In genomic region chr15:99706557-99707303, GRCh38 we compare ENCODE assay signal across 10 cellular contexts. TPM values are rescaled to one million over a fixed set of nuclear protein-coding genes. Genes with fewer than 3 reads are reported as not detected.
DNase-seq lines count a peak whose midpoint lies in the region; ATAC-seq, FAIRE-seq and TF ChIP-seq lines count a peak whose summit lies in the region.
"Had no signal": no experiment of that assay in that cellular context is flagged by ENCODE, and none has a peak within 500 bp of the region (broad histone marks: within the 10 kb centered on the region; RNA-seq: fewer than 3 reads in every experiment).

No MANE protein-coding gene starts in this region.

- BruUV-seq in IMR-90 (replicated peaks; lab: Mats Ljungman, UMichigan) = no TSS peak

- H3K4me3 Mint-ChIP-seq in activated naive CD8-positive, alpha-beta T cell treated with anti-CD3 and anti-CD28 coated beads, Interleukin-2, amount 10 ng/mL, durations not matched to agents 7 days and 5 days = peak overlapping the region; percentile 64

- H3K4me3 ChIP-seq in BLaER1 = no peak overlapping the region
- H3K4me3 ChIP-seq in IMR-90 (ENCODE audit: insufficient read depth, low read depth, low read length) = no peak overlapping the region
- peak overlapping the region; percentile 11 for H3K4me3 ChIP-seq in osteoblast (ENCODE audit: insufficient read depth, low read length)
- H3K4me3 ChIP-seq in kidney (ENCODE audit: low read length in 2 of 2) = no peak overlapping the region
- H3K4me3 ChIP-seq: hepatocyte had no signal

- H2BK120ac ChIP-seq in IMR-90 (ENCODE audit: low read depth, low read length) = no peak overlapping the region

- DNase-seq in IMR-90 (no peak), osteoblast (ENCODE audit: insufficient read length, low spot score, missing footprints) (no peak), kidney (no peak), CD1c-positive myeloid dendritic cell (ENCODE audit: extremely low spot score) (no peak), NCI-H1417 (lab: John Stamatoyannopoulos, UW) (no peak), NCI-H748 (lab: John Stamatoyannopoulos, UW; ENCODE audit: unreplicated experiment) (no peak)
- no peak for DNase-seq in activated naive CD8-positive, alpha-beta T cell treated with anti-CD3 and anti-CD28 coated beads, Interleukin-2, amount 10 ng/mL, durations not matched to agents 7 days and 5 days

- H3K9ac ChIP-seq in BLaER1 (peak overlapping the region; percentile 23; the same call in 1 of the 2 replicates), IMR-90 (ENCODE audit: low read depth, low read length) (no peak overlapping the region), kidney (ENCODE audit: low read length in 2 of 2) (no peak overlapping the region)

- H2BK15ac ChIP-seq in IMR-90 (ENCODE audit: low read depth, low read length) = no peak overlapping the region

- H3K56ac ChIP-seq in IMR-90 (ENCODE audit: extremely low read depth, insufficient read depth, low read length) = no peak overlapping the region

- peaks cover 38% of the 10 kb centered on the region for H3K4me1 Mint-ChIP-seq in activated naive CD8-positive, alpha-beta T cell treated with anti-CD3 and anti-CD28 coated beads, Interleukin-2, amount 10 ng/mL, durations not matched to agents 7 days and 5 days

- 0 out of 2 replicates have a peak overlapping the region, but pooled peaks have one; percentile 10 for H3K23ac ChIP-seq in IMR-90 (ENCODE audit: low read depth, low read length)

- in situ Hi-C loops in IMR-90 (cut with MboI; ENCODE audit: low sequenced_read_pairs) = loop anchor here (5.0 kb wide), 1 partner anchor 424 kb away; no protein-coding TSS in a partner anchor

- no peak for FAIRE-seq in kidney (lab: Jason Lieb, UNC)
- FAIRE-seq: HTR-8/SVneo had no signal

- H2BK20ac ChIP-seq in IMR-90 (ENCODE audit: low read depth, low read length) = no peak overlapping the region

- no peaks in the 10 kb centered on the region for H3K9me3 Mint-ChIP-seq in activated naive CD8-positive, alpha-beta T cell treated with anti-CD3 and anti-CD28 coated beads, Interleukin-2, amount 10 ng/mL, durations not matched to agents 7 days and 5 days

- no peak overlapping the region for H2BK5ac ChIP-seq in IMR-90 (ENCODE audit: low read depth, low read length, poor library complexity, severe bottlenecking)

- H3K27me3 Mint-ChIP-seq in activated naive CD8-positive, alpha-beta T cell treated with anti-CD3 and anti-CD28 coated beads, Interleukin-2, amount 10 ng/mL, durations not matched to agents 7 days and 5 days = no peaks in the 10 kb centered on the region

- ATAC-seq in IMR-90 (ENCODE audit: low read depth) = no peak
- ATAC-seq in activated naive CD8-positive, alpha-beta T cell treated with anti-CD3 and anti-CD28 coated beads, Interleukin-2, amount 10 ng/mL, durations not matched to agents 7 days and 5 days (ENCODE audit: low read depth) = peak; percentile 64

- peak overlapping the region; percentile 55 for H3K27ac Mint-ChIP-seq in activated naive CD8-positive, alpha-beta T cell treated with anti-CD3 and anti-CD28 coated beads, Interleukin-2, amount 10 ng/mL, durations not matched to agents 7 days and 5 days

- H4K5ac ChIP-seq in IMR-90 (ENCODE audit: low read depth, low read length) = no peak overlapping the region; the same call in 1 of the 2 replicates

- no CpG with 5 or more reads among the region's 10 CpGs for whole genome bisulfite sequencing in IMR-90 (ENCODE audit: extremely low coverage in 2 of 2, insufficient read length in 1 of 2), 2 experiments

- POLR2A ChIA-PET in IMR-90 (lab: Charles Lee; ENCODE audit: unreplicated experiment) = no interaction called here
- POLR2A ChIA-PET in activated naive CD8-positive, alpha-beta T cell treated with anti-CD3 and anti-CD28 coated beads, Interleukin-2, amount 10 ng/mL, durations not matched to agents 7 days and 5 days (lab: Charles Lee) = interaction anchor here (0.6 to 1.5 kb wide), 2 partner anchors 27 to 140 kb away, joined by 3 to 4 read pairs; partner anchors contain the start of gene LYSMD4

- H3K4me1 ChIP-seq in BLaER1 (peaks cover 95% of the 10 kb centered on the region), IMR-90 (ENCODE audit: control insufficient read depth, insufficient read depth, low read length) (peaks cover 15% of the 10 kb centered on the region), osteoblast (ENCODE audit: insufficient read depth, low read length) (peaks cover 42% of the 10 kb centered on the region), kidney (ENCODE audit: control insufficient read depth in 1 of 2, insufficient read depth in 1 of 2, low read depth in 1 of 2, low read length in 2 of 2) (peaks cover 14 to 22% of the 10 kb centered on the region in 2 donors)

- peaks cover 3% of the 10 kb centered on the region for H3K79me2 ChIP-seq in osteoblast (ENCODE audit: insufficient read depth, low read length)
- H3K79me2 ChIP-seq: hepatocyte had no signal

- peak overlapping the region; percentile 1; the same call in 1 of the 2 replicates for H4K91ac ChIP-seq in IMR-90 (ENCODE audit: insufficient read depth, low read depth, low read length)

- no peak overlapping the region for H2AK9ac ChIP-seq in IMR-90 (replicated peaks; ENCODE audit: low read depth, low read length, poor library complexity)

- H4K20me1 ChIP-seq in BLaER1 (peaks cover 31% of the 10 kb centered on the region), IMR-90 (ENCODE audit: insufficient read depth, low read length) (peaks cover 6% of the 10 kb centered on the region; the same call in 1 of the 2 replicates), osteoblast (ENCODE audit: insufficient read depth, low read length) (peaks cover 2% of the 10 kb centered on the region)

- intact Hi-C loops in IMR-90 (cut with micrococcal nuclease) = no loop called here
- intact Hi-C loops in kidney (cut with DNase I) = loop anchor here (5.0 kb wide), 1 partner anchor 419 kb away; no protein-coding TSS in a partner anchor

- no peak overlapping the region; a peak in 1 of 4 replicates for H4K8ac ChIP-seq in IMR-90 (ENCODE audit: low read depth in 2 of 2, low read length in 2 of 2)

- dilution Hi-C loops in IMR-90 (cut with HindIII; ENCODE audit: low sequenced_read_pairs, unreplicated experiment) = no loop called here

- peaks cover 12% of the 10 kb centered on the region for H3K36me3 Mint-ChIP-seq in activated naive CD8-positive, alpha-beta T cell treated with anti-CD3 and anti-CD28 coated beads, Interleukin-2, amount 10 ng/mL, durations not matched to agents 7 days and 5 days

- no peak overlapping the region for H3K18ac ChIP-seq in IMR-90 (ENCODE audit: low read depth, low read length)

- H3K9me3 ChIP-seq in BLaER1 = no peaks in the 10 kb centered on the region
- no peaks in the 10 kb centered on the region for H3K9me3 ChIP-seq in IMR-90 (ENCODE audit: control insufficient read depth, insufficient read depth, low read length)
- no peaks in the 10 kb centered on the region for H3K9me3 ChIP-seq in osteoblast (ENCODE audit: low read depth, low read length)
- no peaks in the 10 kb centered on the region for H3K9me3 ChIP-seq in kidney (ENCODE audit: control insufficient read depth in 1 of 2, low read length in 2 of 2)

- peaks cover 2 to 17% of the 10 kb centered on the region in 2 experiments; a peak in 2 of 4 replicates for H3K79me1 ChIP-seq in IMR-90 (ENCODE audit: low read depth in 1 of 2, low read length in 2 of 2)

- H3K4me2 ChIP-seq in BLaER1 = peak overlapping the region; percentile 46
- peak overlapping the region; percentile 10; the same call in 1 of the 2 replicates for H3K4me2 ChIP-seq in IMR-90 (ENCODE audit: low read depth, low read length)
- peak overlapping the region; percentile 65 for H3K4me2 ChIP-seq in osteoblast (ENCODE audit: insufficient read depth, low read length)
- H3K4me2 ChIP-seq: hepatocyte had no signal

- H3K9me1 ChIP-seq in IMR-90 (ENCODE audit: insufficient read depth, low read length) = peaks cover 8% of the 10 kb centered on the region

- no peak for TF ChIP-seq POLR2A in IMR-90 (IDR thresholded peaks at IDR 0.05; ENCODE audit: low read depth, low read length)

- H3K14ac ChIP-seq in IMR-90 (replicated peaks; ENCODE audit: low read depth, low read length) = no peak overlapping the region

- H3K27me3 ChIP-seq in BLaER1 (no peaks in the 10 kb centered on the region), IMR-90 (ENCODE audit: control insufficient read depth, insufficient read depth, low read length) (no peaks in the 10 kb centered on the region), osteoblast (ENCODE audit: insufficient read depth, low read length) (no peaks in the 10 kb centered on the region)
- H3K27me3 ChIP-seq: hepatocyte had no signal

- CTCF ChIA-PET in IMR-90 (lab: Yijun Ruan, JAX) = interaction anchor here (2.1 to 2.2 kb wide), 2 partner anchors 298 to 434 kb away, joined by 8 to 9 read pairs; no protein-coding TSS in a partner anchor

- peaks cover 43% of the 10 kb centered on the region for H3K36me3 ChIP-seq in BLaER1
- H3K36me3 ChIP-seq in IMR-90 (ENCODE audit: control insufficient read depth, insufficient read depth, low read length) = peaks cover 18% of the 10 kb centered on the region
- peaks cover 3% of the 10 kb centered on the region for H3K36me3 ChIP-seq in osteoblast (ENCODE audit: insufficient read depth, low read length)
- peaks cover 10 to 21% of the 10 kb centered on the region in 2 donors for H3K36me3 ChIP-seq in kidney (ENCODE audit: control insufficient read depth in 1 of 2, insufficient read depth in 2 of 2, low read length in 2 of 2)

- H3K27ac ChIP-seq in BLaER1 (peak overlapping the region; percentile 11; the same call in 1 of the 2 replicates), IMR-90 (ENCODE audit: insufficient read depth, low read length) (no peak overlapping the region), osteoblast (ENCODE audit: low read depth, low read length) (peak overlapping the region; percentile 75), kidney (ENCODE audit: low read depth in 2 of 2, low read length in 2 of 2) (no peak overlapping the region)
- H3K27ac ChIP-seq: hepatocyte had no signal

- TF ChIP-seq CTCF in IMR-90 (conservative IDR thresholded peaks at IDR 0.05; ENCODE audit: low read depth, low read length) = no peak
- TF ChIP-seq CTCF in osteoblast (IDR thresholded peaks at IDR 0.05; ENCODE audit: extremely low read depth, low read depth, low read length) = no peak
- TF ChIP-seq CTCF in kidney (IDR thresholded peaks at IDR 0.05; ENCODE audit: borderline replicate concordance, extremely low read depth, insufficient read depth) = no peak

- peak overlapping the region; percentile 70; the same call in 1 of the 2 replicates for H2AK5ac ChIP-seq in IMR-90 (ENCODE audit: low read depth, low read length)

- TF ChIP-seq RAD21 in IMR-90 (IDR thresholded peaks at IDR 0.05; ENCODE audit: low read length) = no peak

- no peak overlapping the region for H3K4ac ChIP-seq in IMR-90 (ENCODE audit: low read depth, low read length)

- H2AFZ ChIP-seq in IMR-90 (replicated peaks; ENCODE audit: low read length, poor library complexity) (no peak overlapping the region), osteoblast (ENCODE audit: low read length) (no peak overlapping the region)
- H2AFZ ChIP-seq: hepatocyte had no signal

RNA-seq across cellular contexts. Expression of gene LYSMD4, which starts 26.5 kb away (rescaled TPM):
- 4.5 and 5.6 TPM in 2 replicates for total RNA-seq in IMR-90 (2012; rRNA removed)
- polyA plus RNA-seq in IMR-90 (2012; rRNA removed) = 4.1 and 5.0 TPM in 2 replicates
- 2.7 and 4.6 TPM in 2 replicates for polyA plus RNA-seq in IMR-90 (2012; cell fraction: cytosol; rRNA removed)
- polyA plus RNA-seq in IMR-90 (2012; cell fraction: nucleus; rRNA removed; ENCODE audit: low replicate concordance) = 20.1 and 24.3 TPM in 2 replicates
- 10 to 100 TPM; 11.6 to 12.6 TPM for total RNA-seq in activated naive CD8-positive, alpha-beta T cell treated with anti-CD3 and anti-CD28 coated beads, Interleukin-2, amount 10 ng/mL, durations not matched to agents 7 days and 5 days
- total RNA-seq in osteoblast = 8.7 and 11.2 TPM in 2 replicates
- 8.6 TPM for total RNA-seq in kidney
- polyA plus RNA-seq in kidney (ENCODE audit: insufficient read depth, low read depth, low replicate concordance) = 4.9 TPM

Comparison
In these comparisons a context has a peak if more than half of its experiments do, and no peak if none do; other contexts are left out.
1. H3K27ac ChIP-seq: peak in BLaER1 (single experiment) and osteoblast (single experiment); none in IMR-90 (single experiment) and kidney (0 of 2).
2. H3K4me2 ChIP-seq: peak in every context shown above with its lines; median percentile 65 in osteoblast; 46 in BLaER1; 10 in IMR-90.